In genomic region chr17:20381358-20382298, GRCh38 we compare ENCODE assay signal across 8 cellular contexts.
A peak's percentile ranks its signal among the peaks of the same experiment; 100 is the strongest.
DNase-seq lines count a peak whose midpoint lies in the region; ATAC-seq and TF ChIP-seq lines count a peak whose summit lies in the region.
"Not testable (repeated sequence)": the region's sequence is repeated elsewhere in the genome, so short reads cannot be mapped to it uniquely, and the experiment has no call there.

No MANE protein-coding gene starts in this region.

- H3K27me3 ChIP-seq in PC-3 (ENCODE audit: low read length); right lobe of liver: not testable (repeated sequence)

- H3K4me3 Mint-ChIP-seq in endothelial cell (ENCODE audit: unreplicated experiment), result not testable (repeated sequence)

- POLR2A ChIA-PET in PC-3 (lab: Charles Lee; ENCODE audit: unreplicated experiment), result not testable (repeated sequence)

- TF ChIP-seq POLR2A in right lobe of liver (IDR thresholded peaks at IDR 0.05), result not testable (repeated sequence)

- not testable (repeated sequence) for H3K9me2 ChIP-seq in PC-3 (replicated peaks; ENCODE audit: low read length)

- not testable (repeated sequence) for H3K27me3 Mint-ChIP-seq in endothelial cell (ENCODE audit: unreplicated experiment)

- H3K27ac Mint-ChIP-seq in endothelial cell (ENCODE audit: unreplicated experiment), result not testable (repeated sequence)

- not testable (repeated sequence) for H3K4me2 ChIP-seq in PC-3 (ENCODE audit: low read length)

- TF ChIP-seq CTCF in PC-3 (conservative IDR thresholded peaks at IDR 0.05; ENCODE audit: low read depth, low read length), result peak; percentile 54
- peak; percentile 62 for TF ChIP-seq CTCF in endothelial cell (IDR thresholded peaks at IDR 0.05; ENCODE audit: unreplicated experiment)
- peak; percentile 32 to 42 (median 34) for TF ChIP-seq CTCF in right lobe of liver (IDR thresholded peaks at IDR 0.05)

- BruUV-seq in PC-3 (replicated peaks; lab: Mats Ljungman, UMichigan), result not testable (repeated sequence)

- intact Hi-C loops in PC-3 (cut with micrococcal nuclease); right lobe of liver (cut with DNase I): not testable (repeated sequence)

- H3K4me3 ChIP-seq in PC-3 (ENCODE audit: low read length); right lobe of liver: not testable (repeated sequence)

- H3K36me3 Mint-ChIP-seq in endothelial cell (ENCODE audit: low read depth, unreplicated experiment), result not testable (repeated sequence)

- DNase-seq in AML-193 (lab: John Stamatoyannopoulos, UW), result peak; percentile 35 to 52
- peak; percentile 59 for DNase-seq in NAMALWA (ENCODE audit: low spot score)
- peak; percentile 70 for DNase-seq in PC-3
- peak; percentile 31 for DNase-seq in activated T-cell treated with anti-CD3 and anti-CD28 coated beads, Interleukin-2, amount 50 U/mL, for 1 hour
- peak; percentile 29 for DNase-seq in endothelial cell (ENCODE audit: low spot score)
- DNase-seq in right lobe of liver, result not testable (repeated sequence)
- DNase-seq in stimulated activated CD4-positive, alpha-beta T cell treated with anti-CD3 and anti-CD28 coated beads, Interleukin-2, amount 100 ng/mL, for 24 hours, result peak; percentile 7 to 17

- not testable (repeated sequence) for H3K9me3 Mint-ChIP-seq in endothelial cell (ENCODE audit: unreplicated experiment)

- H2AFZ ChIP-seq in PC-3 (ENCODE audit: low read length), result not testable (repeated sequence)

- 0% methylated on average over 2 of the region's 20 CpGs for WGBS in right lobe of liver (ENCODE audit: insufficient coverage, low coverage, low lambda C conversion rate, missing lambda C conversion rate)

- not testable (repeated sequence) for H3K36me3 ChIP-seq in PC-3 (ENCODE audit: low read depth, low read length); right lobe of liver

- not testable (repeated sequence) for H4K20me1 ChIP-seq in PC-3 (ENCODE audit: low read length)

- not testable (repeated sequence) for H3K4me1 ChIP-seq in PC-3 (ENCODE audit: insufficient read depth, low read length); right lobe of liver

- CTCF ChIA-PET in PC-3 (lab: Charles Lee), result not testable (repeated sequence)

- not testable (repeated sequence) for H3K79me2 ChIP-seq in PC-3 (ENCODE audit: low read length)

- not testable (repeated sequence) for H3F3A ChIP-seq in PC-3 (ENCODE audit: low read length, unreplicated experiment)

- ATAC-seq in GM18520 (IDR thresholded peaks at IDR 0.05; ENCODE audit: unreplicated experiment) (peak; percentile 53), PC-3 (peak; percentile 75), right lobe of liver (peak; percentile 57 to 83 (median 70))

- not testable (repeated sequence) for H3K27ac ChIP-seq in PC-3 (ENCODE audit: low read length); right lobe of liver

- H3K4me1 Mint-ChIP-seq in endothelial cell (ENCODE audit: unreplicated experiment), result not testable (repeated sequence)

- not testable (repeated sequence) for H3K9ac ChIP-seq in PC-3 (ENCODE audit: low read length)

- H3K9me3 ChIP-seq in PC-3 (ENCODE audit: low read length); right lobe of liver: not testable (repeated sequence)
